In genomic region chr21:46229133-46229922, GRCh38 we compare ENCODE assay signal across 8 cellular contexts. TPM values are rescaled to one million over a fixed set of nuclear protein-coding genes. Genes with fewer than 3 reads are reported as not detected.
DNase-seq lines count a peak whose midpoint lies in the region; ATAC-seq, FAIRE-seq and TF ChIP-seq lines count a peak whose summit lies in the region.

No MANE protein-coding gene starts in this region.

- FAIRE-seq in kidney (lab: Jason Lieb, UNC) = no peak

- no TSS peak for BruUV-seq in A673 (replicated peaks; lab: Mats Ljungman, UMichigan)

- ATAC-seq in HG02852 (IDR thresholded peaks at IDR 0.05; ENCODE audit: unreplicated experiment) = peak; percentile 18

- H3K9ac ChIP-seq in kidney (ENCODE audit: low read length in 2 of 2) (peak overlapping the region in 1 of 2 donors; percentile 23), stomach smooth muscle (ENCODE audit: low read length in 2 of 2) (peak overlapping the region; percentile 42 to 62)

- in situ Hi-C loops in astrocyte of the cerebellum (cut with HindIII; ENCODE audit: low sequenced_read_pairs) = no loop called here

- H3K9me3 ChIP-seq in A673 (ENCODE audit: low read depth, low read length, poor library complexity, severe bottlenecking) (no peaks in the 10 kb centered on the region), kidney (ENCODE audit: control insufficient read depth in 1 of 2, low read length in 2 of 2) (no peaks in the 10 kb centered on the region), stomach smooth muscle (ENCODE audit: control insufficient read depth in 2 of 2, low read length in 2 of 2) (no peaks in the 10 kb centered on the region)

- H3K4me3 ChIP-seq in A673 (ENCODE audit: low read depth, low read length, poor library complexity, severe bottlenecking) (peak overlapping the region; percentile 62), astrocyte of the cerebellum (ENCODE audit: low read depth, low read length) (peak overlapping the region; percentile 53), kidney (ENCODE audit: low read length in 2 of 2) (peak overlapping the region; percentile 33 to 56), stomach smooth muscle (ENCODE audit: low read length in 2 of 2) (peak overlapping the region; percentile 57 to 69)

- H3K36me3 ChIP-seq in A673 (ENCODE audit: insufficient read depth, low read length, poor library complexity, severe bottlenecking) (peaks cover 32% of the 10 kb centered on the region), kidney (ENCODE audit: control insufficient read depth in 1 of 2, insufficient read depth in 2 of 2, low read length in 2 of 2) (peaks cover 8 to 11% of the 10 kb centered on the region in 2 donors), stomach smooth muscle (ENCODE audit: control insufficient read depth in 2 of 2, insufficient read depth in 2 of 2, low read length in 2 of 2) (peaks cover 6% of the 10 kb centered on the region in 2 donors)

- intact Hi-C loops in A673 (cut with micrococcal nuclease; ENCODE audit: unreplicated experiment) (loop anchor here (5.0 kb wide), 2 partner anchors 93 to 257 kb away; partner anchors contain the start of genes C21orf58 and PCNT), kidney (cut with DNase I) (no loop called here)

- CTCF ChIA-PET in A673 (lab: Charles Lee) = interaction anchor here (0.7 to 0.8 kb wide), 2 partner anchors 57 to 86 kb away, joined by 3 to 4 read pairs; partner anchors contain the start of gene YBEY

- H3K27me3 ChIP-seq in A673 (replicated peaks; ENCODE audit: insufficient read depth, low read depth, low read length, poor library complexity) (no peaks in the 10 kb centered on the region), stomach smooth muscle (ENCODE audit: control insufficient read depth in 1 of 2, insufficient read depth in 2 of 2, low read length in 2 of 2) (no peaks in the 10 kb centered on the region)

- peak; percentile 61 for TF ChIP-seq CTCF in A673 (conservative IDR thresholded peaks at IDR 0.05; ENCODE audit: low read depth, low read length)
- peak; percentile 74 for TF ChIP-seq CTCF in GM12874 (IDR thresholded peaks at IDR 0.05; ENCODE audit: insufficient read depth, low read depth, low read length)
- peak; percentile 45 for TF ChIP-seq CTCF in astrocyte of the cerebellum (IDR thresholded peaks at IDR 0.05; ENCODE audit: low read depth, low read length, missing control alignments)
- TF ChIP-seq CTCF in kidney (IDR thresholded peaks at IDR 0.05; ENCODE audit: borderline replicate concordance, extremely low read depth, insufficient read depth) = peak; percentile 53

- POLR2A ChIA-PET in A673 (lab: Charles Lee; ENCODE audit: low non-redundant PET) = no interaction called here

- H3K27ac ChIP-seq in A673 (ENCODE audit: low read depth, low read length, poor library complexity, severe bottlenecking) (peak overlapping the region; percentile 87), kidney (ENCODE audit: low read depth in 2 of 2, low read length in 2 of 2) (no peak overlapping the region), stomach smooth muscle (ENCODE audit: low read length) (peak overlapping the region; percentile 60)

- DNase-seq in A673 (ENCODE audit: low spot score) (no peak), NCI-H345 (lab: John Stamatoyannopoulos, UW) (peak; percentile 80), astrocyte of the cerebellum (ENCODE audit: low read depth) (no peak), kidney (peak; percentile 91), midbrain (lab: John Stamatoyannopoulos, UW) (no peak)

- H3K4me1 ChIP-seq in A673 (ENCODE audit: insufficient read depth, low read length, poor library complexity, severe bottlenecking) = peaks cover 18% of the 10 kb centered on the region
- H3K4me1 ChIP-seq in kidney (ENCODE audit: control insufficient read depth in 1 of 2, insufficient read depth in 1 of 2, low read depth in 1 of 2, low read length in 2 of 2) = peaks cover 7 to 11% of the 10 kb centered on the region in 2 donors
- peaks cover 21% of the 10 kb centered on the region for H3K4me1 ChIP-seq in stomach smooth muscle (ENCODE audit: control insufficient read depth, insufficient read depth, low read length)

RNA-seq across cellular contexts. Expression of gene LSS, which starts 0.8 kb away (rescaled TPM):
- total RNA-seq in A673 (2021) (130 and 151 TPM in 2 replicates), kidney (24.6 TPM)
- polyA plus RNA-seq in kidney (ENCODE audit: insufficient read depth, low read depth, low replicate concordance) = 15.8 TPM

RNA-seq across cellular contexts. Expression of gene SPATC1L, which starts 45.1 kb away (rescaled TPM):
- total RNA-seq in A673 (2021) = 30.9 and 40.6 TPM in 2 replicates
- 8.7 TPM for total RNA-seq in kidney
- polyA plus RNA-seq in kidney (ENCODE audit: insufficient read depth, low read depth, low replicate concordance) = 3.7 TPM

RNA-seq across cellular contexts. Expression of gene MCM3AP, which starts 56.1 kb away (rescaled TPM):
- total RNA-seq in A673 (2021) = 121 and 125 TPM in 2 replicates
- 101 TPM for total RNA-seq in kidney
- polyA plus RNA-seq in kidney (ENCODE audit: insufficient read depth, low read depth, low replicate concordance) = 29.0 TPM

RNA-seq across cellular contexts. Expression of gene YBEY, which starts 56.8 kb away (rescaled TPM):
- 18.8 and 24.2 TPM in 2 replicates for total RNA-seq in A673 (2021)
- total RNA-seq in kidney = 17.5 TPM
- polyA plus RNA-seq in kidney (ENCODE audit: insufficient read depth, low read depth, low replicate concordance) = 29.6 TPM

Comparison
In these comparisons a context has a peak if more than half of its experiments do, and no peak if none do; other contexts are left out.
1. DNase-seq: peak in NCI-H345 (single experiment) and kidney (single experiment); none in A673 (single experiment), astrocyte of the cerebellum (single experiment) and midbrain (single experiment).
2. H3K27ac ChIP-seq: peak in A673 (single experiment) and stomach smooth muscle (single experiment); none in kidney (0 of 2).
3. Peak in every context shown above with its lines, with median percentiles within 50 percentile points of each other: H3K4me3 ChIP-seq and CTCF ChIP-seq.